11 cellular contexts compared by ENCODE assay signal in the genomic region with DNA sequence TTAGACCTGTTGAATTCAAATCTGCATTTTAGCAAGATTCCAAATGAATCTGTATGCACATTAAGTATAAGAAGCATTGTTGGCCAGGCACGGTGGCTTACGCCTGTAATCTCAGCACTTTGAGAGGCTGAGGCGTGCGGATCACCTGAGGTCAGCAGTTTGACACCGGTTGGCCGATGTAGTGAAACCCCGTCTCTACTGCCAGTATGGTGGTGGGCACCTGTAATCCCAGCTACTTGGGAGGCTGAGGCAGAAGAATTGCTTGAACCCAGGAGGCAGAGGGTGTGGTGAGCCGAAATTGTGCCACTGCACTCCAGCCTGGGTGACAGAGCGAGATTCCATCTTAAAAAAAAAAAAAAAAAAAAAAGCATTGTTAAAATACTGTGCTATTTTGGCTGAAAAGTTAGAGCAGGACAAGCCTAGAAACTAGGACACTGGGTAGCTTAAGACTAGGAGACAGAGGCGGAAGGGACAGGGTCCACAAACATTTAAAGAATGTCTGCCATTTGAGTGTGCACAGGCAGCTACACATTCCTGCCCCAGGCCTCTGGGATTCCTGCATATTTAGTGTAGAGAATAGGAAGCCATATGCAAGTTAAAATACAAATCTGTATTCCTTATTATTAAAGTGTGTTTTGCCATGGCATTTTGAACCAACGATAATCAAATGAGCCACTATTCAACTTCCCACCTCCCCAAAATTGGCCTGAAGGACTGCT. TPM values are rescaled to one million over a fixed set of nuclear protein-coding genes. Genes with fewer than 3 reads are reported as not detected.
A peak's percentile ranks its signal among the peaks of the same experiment; 100 is the strongest.
DNase-seq lines count a peak whose midpoint lies in the region; ATAC-seq lines count a peak whose summit lies in the region.
"Had no signal": no experiment of that assay in that cellular context is flagged by ENCODE, and none has a peak within 500 bp of the region (broad histone marks: within the 10 kb centered on the region; RNA-seq: fewer than 3 reads in every experiment).

No MANE protein-coding gene starts in this region.

- peak; percentile 88 for DNase-seq in EL
- DNase-seq in RPMI7951 (ENCODE audit: low read depth) = peak; percentile 72
- DNase-seq in hepatic stellate cell (ENCODE audit: low spot score) = peak; percentile 67
- DNase-seq in non-pigmented ciliary epithelial cell (ENCODE audit: low read depth) = peak; percentile 31
- DNase-seq in middle frontal gyrus (ENCODE audit: extremely low spot score, low spot score) = no peak
- DNase-seq in NCI-H2029 (lab: John Stamatoyannopoulos, UW) = no peak
- DNase-seq in activated gamma-delta T cell (lab: John Stamatoyannopoulos, UW) = no peak
- DNase-seq in activated naive CD8-positive, alpha-beta T cell treated with anti-CD3 and anti-CD28 coated beads, Interleukin-2, amount 50 U/mL, for 24 hours = no peak
- DNase-seq: GOT3, head of caudate nucleus, NCI-H187 treated with DMSO at 0.1 percent for 48 hours had no signal

- H3K36me3 Mint-ChIP-seq in activated naive CD8-positive, alpha-beta T cell treated with anti-CD3 and anti-CD28 coated beads, Interleukin-2, amount 50 U/mL, for 24 hours (ENCODE audit: low read depth) = no peaks in the 10 kb centered on the region

- no peaks in the 10 kb centered on the region for H3K27me3 Mint-ChIP-seq in activated naive CD8-positive, alpha-beta T cell treated with anti-CD3 and anti-CD28 coated beads, Interleukin-2, amount 50 U/mL, for 24 hours

- no peaks in the 10 kb centered on the region for H3K9me3 Mint-ChIP-seq in activated naive CD8-positive, alpha-beta T cell treated with anti-CD3 and anti-CD28 coated beads, Interleukin-2, amount 50 U/mL, for 24 hours

- no peak for ATAC-seq in activated naive CD8-positive, alpha-beta T cell treated with anti-CD3 and anti-CD28 coated beads, Interleukin-2, amount 50 U/mL, for 24 hours

- H3K4me1 Mint-ChIP-seq in activated naive CD8-positive, alpha-beta T cell treated with anti-CD3 and anti-CD28 coated beads, Interleukin-2, amount 50 U/mL, for 24 hours = peaks cover 1% of the 10 kb centered on the region

- H3K27ac Mint-ChIP-seq in activated naive CD8-positive, alpha-beta T cell treated with anti-CD3 and anti-CD28 coated beads, Interleukin-2, amount 50 U/mL, for 24 hours = no peak overlapping the region

- H3K4me3 Mint-ChIP-seq in activated naive CD8-positive, alpha-beta T cell treated with anti-CD3 and anti-CD28 coated beads, Interleukin-2, amount 50 U/mL, for 24 hours = no peak overlapping the region

RNA-seq across cellular contexts. Expression of gene EEF1A1, which starts 45.1 kb away (rescaled TPM):
- total RNA-seq in RPMI7951 (2014; rRNA removed; shearing (Covaris generic)) = 8,626 and 10,453 TPM in 2 replicates

Comparison
In these comparisons a context has a peak if more than half of its experiments do, and no peak if none do; other contexts are left out.
1. DNase-seq: peak in EL (single experiment), RPMI7951 (single experiment), hepatic stellate cell (single experiment) and non-pigmented ciliary epithelial cell (single experiment); none in middle frontal gyrus (single experiment), NCI-H2029 (single experiment), activated gamma-delta T cell (single experiment) and activated naive CD8-positive, alpha-beta T cell treated with anti-CD3 and anti-CD28 coated beads, Interleukin-2, amount 50 U/mL, for 24 hours (single experiment).